In genomic region chr16:85546585-85547447, GRCh38 we compare ENCODE assay signal across 1 cellular context.
TF ChIP-seq lines count a peak whose summit lies in the region.

No MANE protein-coding gene starts in this region.

TF ChIP-seq in HepG2, 621 proteins besides CTCF, POLR2A, EP300 and RAD21 (continued from another document and continues in another):
- TF ChIP-seq THAP7 (CRISPR knock-in tag; IDR thresholded peaks at IDR 0.05), result no peak
- no peak for TF ChIP-seq AKAP8 (CRISPR knock-in tag; IDR thresholded peaks at IDR 0.05)
- TF ChIP-seq ZNF891 (CRISPR knock-in tag; IDR thresholded peaks at IDR 0.05), result peak; percentile 49; the same call in 1 of the 2 replicates
- TF ChIP-seq, protein P1, sequence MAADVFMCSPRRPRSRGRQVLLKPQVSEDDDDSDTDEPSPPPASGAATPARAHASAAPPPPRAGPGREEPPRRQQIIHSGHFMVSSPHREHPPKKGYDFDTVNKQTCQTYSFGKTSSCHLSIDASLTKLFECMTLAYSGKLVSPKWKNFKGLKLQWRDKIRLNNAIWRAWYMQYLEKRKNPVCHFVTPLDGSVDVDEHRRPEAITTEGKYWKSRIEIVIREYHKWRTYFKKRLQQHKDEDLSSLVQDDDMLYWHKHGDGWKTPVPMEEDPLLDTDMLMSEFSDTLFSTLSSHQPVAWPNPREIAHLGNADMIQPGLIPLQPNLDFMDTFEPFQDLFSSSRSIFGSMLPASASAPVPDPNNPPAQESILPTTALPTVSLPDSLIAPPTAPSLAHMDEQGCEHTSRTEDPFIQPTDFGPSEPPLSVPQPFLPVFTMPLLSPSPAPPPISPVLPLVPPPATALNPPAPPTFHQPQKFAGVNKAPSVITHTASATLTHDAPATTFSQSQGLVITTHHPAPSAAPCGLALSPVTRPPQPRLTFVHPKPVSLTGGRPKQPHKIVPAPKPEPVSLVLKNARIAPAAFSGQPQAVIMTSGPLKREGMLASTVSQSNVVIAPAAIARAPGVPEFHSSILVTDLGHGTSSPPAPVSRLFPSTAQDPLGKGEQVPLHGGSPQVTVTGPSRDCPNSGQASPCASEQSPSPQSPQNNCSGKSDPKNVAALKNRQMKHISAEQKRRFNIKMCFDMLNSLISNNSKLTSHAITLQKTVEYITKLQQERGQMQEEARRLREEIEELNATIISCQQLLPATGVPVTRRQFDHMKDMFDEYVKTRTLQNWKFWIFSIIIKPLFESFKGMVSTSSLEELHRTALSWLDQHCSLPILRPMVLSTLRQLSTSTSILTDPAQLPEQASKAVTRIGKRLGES (CRISPR knock-in tag; IDR thresholded peaks at IDR 0.05; ENCODE audit: borderline replicate concordance), result no peak
- TF ChIP-seq ZFY (CRISPR knock-in tag; IDR thresholded peaks at IDR 0.05), result no peak
- TF ChIP-seq ZNF354B (CRISPR knock-in tag; IDR thresholded peaks at IDR 0.05), result no peak
- TF ChIP-seq MAFF (IDR thresholded peaks at IDR 0.05; ENCODE audit: low read depth, low read length), result no peak
- peak; percentile 100 for TF ChIP-seq ZNF12 (CRISPR knock-in tag; IDR thresholded peaks at IDR 0.05)
- TF ChIP-seq ZNF619 (CRISPR knock-in tag; IDR thresholded peaks at IDR 0.05), result no peak
- no peak for TF ChIP-seq XBP1 (CRISPR knock-in tag; IDR thresholded peaks at IDR 0.05)
- TF ChIP-seq, protein P2, sequence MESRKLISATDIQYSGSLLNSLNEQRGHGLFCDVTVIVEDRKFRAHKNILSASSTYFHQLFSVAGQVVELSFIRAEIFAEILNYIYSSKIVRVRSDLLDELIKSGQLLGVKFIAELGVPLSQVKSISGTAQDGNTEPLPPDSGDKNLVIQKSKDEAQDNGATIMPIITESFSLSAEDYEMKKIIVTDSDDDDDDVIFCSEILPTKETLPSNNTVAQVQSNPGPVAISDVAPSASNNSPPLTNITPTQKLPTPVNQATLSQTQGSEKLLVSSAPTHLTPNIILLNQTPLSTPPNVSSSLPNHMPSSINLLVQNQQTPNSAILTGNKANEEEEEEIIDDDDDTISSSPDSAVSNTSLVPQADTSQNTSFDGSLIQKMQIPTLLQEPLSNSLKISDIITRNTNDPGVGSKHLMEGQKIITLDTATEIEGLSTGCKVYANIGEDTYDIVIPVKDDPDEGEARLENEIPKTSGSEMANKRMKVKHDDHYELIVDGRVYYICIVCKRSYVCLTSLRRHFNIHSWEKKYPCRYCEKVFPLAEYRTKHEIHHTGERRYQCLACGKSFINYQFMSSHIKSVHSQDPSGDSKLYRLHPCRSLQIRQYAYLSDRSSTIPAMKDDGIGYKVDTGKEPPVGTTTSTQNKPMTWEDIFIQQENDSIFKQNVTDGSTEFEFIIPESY (CRISPR knock-in tag; IDR thresholded peaks at IDR 0.05), result 0 out of 2 replicates have a peak, but pooled peaks have one; percentile 22
- TF ChIP-seq KDM2A (CRISPR knock-in tag; IDR thresholded peaks at IDR 0.05; ENCODE audit: borderline replicate concordance, low read depth), result 0 out of 2 replicates have a peak, but pooled peaks have one; percentile 27
- TF ChIP-seq HMGXB4 (CRISPR knock-in tag; IDR thresholded peaks at IDR 0.05; ENCODE audit: borderline replicate concordance in 1 of 2, low read depth in 1 of 2), result 0 out of 4 replicates have a peak, but pooled peaks of 1 of the 2 experiments have one; percentile 38
- no peak for TF ChIP-seq CAMTA2 (CRISPR knock-in tag; IDR thresholded peaks at IDR 0.05; ENCODE audit: borderline replicate concordance)
- TF ChIP-seq, protein P3, sequence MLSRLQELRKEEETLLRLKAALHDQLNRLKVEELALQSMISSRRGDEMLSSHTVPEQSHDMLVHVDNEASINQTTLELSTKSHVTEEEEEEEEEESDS (CRISPR knock-in tag; IDR thresholded peaks at IDR 0.05; ENCODE audit: borderline replicate concordance), result no peak
- TF ChIP-seq MEF2D (CRISPR knock-in tag; IDR thresholded peaks at IDR 0.05), result no peak
- TF ChIP-seq CHD2 (IDR thresholded peaks at IDR 0.05; ENCODE audit: low read depth, low read length), result no peak
- TF ChIP-seq, protein P4, sequence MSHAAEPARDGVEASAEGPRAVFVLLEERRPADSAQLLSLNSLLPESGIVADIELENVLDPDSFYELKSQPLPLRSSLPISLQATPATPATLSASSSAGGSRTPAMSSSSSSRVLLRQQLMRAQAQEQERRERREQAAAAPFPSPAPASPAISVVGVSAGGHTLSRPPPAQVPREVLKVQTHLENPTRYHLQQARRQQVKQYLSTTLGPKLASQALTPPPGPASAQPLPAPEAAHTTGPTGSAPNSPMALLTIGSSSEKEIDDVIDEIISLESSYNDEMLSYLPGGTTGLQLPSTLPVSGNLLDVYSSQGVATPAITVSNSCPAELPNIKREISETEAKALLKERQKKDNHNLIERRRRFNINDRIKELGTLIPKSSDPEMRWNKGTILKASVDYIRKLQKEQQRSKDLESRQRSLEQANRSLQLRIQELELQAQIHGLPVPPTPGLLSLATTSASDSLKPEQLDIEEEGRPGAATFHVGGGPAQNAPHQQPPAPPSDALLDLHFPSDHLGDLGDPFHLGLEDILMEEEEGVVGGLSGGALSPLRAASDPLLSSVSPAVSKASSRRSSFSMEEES (CRISPR knock-in tag; IDR thresholded peaks at IDR 0.05), result no peak
- no peak for TF ChIP-seq TEAD2 (CRISPR knock-in tag; IDR thresholded peaks at IDR 0.05)
- TF ChIP-seq KDM3A (CRISPR knock-in tag; IDR thresholded peaks at IDR 0.05; ENCODE audit: low read depth), result no peak
- no peak for TF ChIP-seq ZBTB4 (CRISPR knock-in tag; IDR thresholded peaks at IDR 0.05; ENCODE audit: borderline replicate concordance)
- TF ChIP-seq, protein P5, sequence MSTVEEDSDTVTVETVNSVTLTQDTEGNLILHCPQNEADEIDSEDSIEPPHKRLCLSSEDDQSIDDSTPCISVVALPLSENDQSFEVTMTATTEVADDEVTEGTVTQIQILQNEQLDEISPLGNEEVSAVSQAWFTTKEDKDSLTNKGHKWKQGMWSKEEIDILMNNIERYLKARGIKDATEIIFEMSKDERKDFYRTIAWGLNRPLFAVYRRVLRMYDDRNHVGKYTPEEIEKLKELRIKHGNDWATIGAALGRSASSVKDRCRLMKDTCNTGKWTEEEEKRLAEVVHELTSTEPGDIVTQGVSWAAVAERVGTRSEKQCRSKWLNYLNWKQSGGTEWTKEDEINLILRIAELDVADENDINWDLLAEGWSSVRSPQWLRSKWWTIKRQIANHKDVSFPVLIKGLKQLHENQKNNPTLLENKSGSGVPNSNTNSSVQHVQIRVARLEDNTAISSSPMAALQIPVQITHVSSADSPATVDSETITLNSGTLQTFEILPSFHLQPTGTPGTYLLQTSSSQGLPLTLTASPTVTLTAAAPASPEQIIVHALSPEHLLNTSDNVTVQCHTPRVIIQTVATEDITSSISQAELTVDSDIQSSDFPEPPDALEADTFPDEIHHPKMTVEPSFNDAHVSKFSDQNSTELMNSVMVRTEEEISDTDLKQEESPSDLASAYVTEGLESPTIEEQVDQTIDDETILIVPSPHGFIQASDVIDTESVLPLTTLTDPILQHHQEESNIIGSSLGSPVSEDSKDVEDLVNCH (CRISPR knock-in tag; IDR thresholded peaks at IDR 0.05), result no peak
- TF ChIP-seq PTBP1 (IDR thresholded peaks at IDR 0.05; ENCODE audit: low read depth, low read length, poor library complexity, severe bottlenecking), result no peak
- no peak for TF ChIP-seq ZSCAN22 (CRISPR knock-in tag; IDR thresholded peaks at IDR 0.05)
- TF ChIP-seq NFYC (CRISPR knock-in tag; IDR thresholded peaks at IDR 0.05), result no peak
- 0 out of 2 replicates have a peak, but pooled peaks have one; percentile 15 for TF ChIP-seq ZMYM3 (CRISPR knock-in tag; IDR thresholded peaks at IDR 0.05)
- no peak for TF ChIP-seq BRD4 (CRISPR knock-in tag; IDR thresholded peaks at IDR 0.05)
- no peak for TF ChIP-seq HNRNPK (IDR thresholded peaks at IDR 0.05; ENCODE audit: low read depth, low read length, poor library complexity, severe bottlenecking)
- TF ChIP-seq EHMT2 (IDR thresholded peaks at IDR 0.05; ENCODE audit: borderline replicate concordance, low read depth, low read length), result no peak
- no peak for TF ChIP-seq HDAC1 (CRISPR knock-in tag; IDR thresholded peaks at IDR 0.05)
- TF ChIP-seq SIX1 (CRISPR knock-in tag; IDR thresholded peaks at IDR 0.05; ENCODE audit: borderline replicate concordance), result no peak
- TF ChIP-seq ZNF136 (CRISPR knock-in tag; IDR thresholded peaks at IDR 0.05; ENCODE audit: low read depth), result no peak
- TF ChIP-seq, protein P6, sequence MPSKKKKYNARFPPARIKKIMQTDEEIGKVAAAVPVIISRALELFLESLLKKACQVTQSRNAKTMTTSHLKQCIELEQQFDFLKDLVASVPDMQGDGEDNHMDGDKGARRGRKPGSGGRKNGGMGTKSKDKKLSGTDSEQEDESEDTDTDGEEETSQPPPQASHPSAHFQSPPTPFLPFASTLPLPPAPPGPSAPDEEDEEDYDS (CRISPR knock-in tag; IDR thresholded peaks at IDR 0.05), result peak; percentile 33; the same call in 1 of the 2 replicates
- TF ChIP-seq ZNF883 (CRISPR knock-in tag; IDR thresholded peaks at IDR 0.05; ENCODE audit: not compliant biosample characterization), result peak; percentile 62
- no peak for TF ChIP-seq JUND (CRISPR knock-in tag; IDR thresholded peaks at IDR 0.05)
- TF ChIP-seq MIER3 (CRISPR knock-in tag; IDR thresholded peaks at IDR 0.05; ENCODE audit: borderline replicate concordance), result no peak
- peak; percentile 7; the same call in 1 of the 2 replicates for TF ChIP-seq NFE2 (CRISPR knock-in tag; IDR thresholded peaks at IDR 0.05)
- TF ChIP-seq ZNF83 (CRISPR knock-in tag; IDR thresholded peaks at IDR 0.05; ENCODE audit: borderline replicate concordance), result no peak
- TF ChIP-seq TBX3 (IDR thresholded peaks at IDR 0.05; ENCODE audit: borderline replicate concordance), result no peak
- no peak for TF ChIP-seq ZNF350 (CRISPR knock-in tag; IDR thresholded peaks at IDR 0.05; ENCODE audit: borderline replicate concordance, low read depth)
- no peak for TF ChIP-seq ZNF337 (CRISPR knock-in tag; IDR thresholded peaks at IDR 0.05; ENCODE audit: borderline replicate concordance, low read depth)
- TF ChIP-seq ZFP91 (CRISPR knock-in tag; IDR thresholded peaks at IDR 0.05; ENCODE audit: borderline replicate concordance), result peak; percentile 18; the same call in 1 of the 2 replicates
- TF ChIP-seq PATZ1 (CRISPR knock-in tag; IDR thresholded peaks at IDR 0.05), result 0 out of 2 replicates have a peak, but pooled peaks have one; percentile 24
- TF ChIP-seq FIP1L1 (IDR thresholded peaks at IDR 0.05; ENCODE audit: borderline replicate concordance, insufficient read depth, low read depth, low read length), result no peak
